ENCODE assay signal across 1 cellular context in the genomic region with DNA sequence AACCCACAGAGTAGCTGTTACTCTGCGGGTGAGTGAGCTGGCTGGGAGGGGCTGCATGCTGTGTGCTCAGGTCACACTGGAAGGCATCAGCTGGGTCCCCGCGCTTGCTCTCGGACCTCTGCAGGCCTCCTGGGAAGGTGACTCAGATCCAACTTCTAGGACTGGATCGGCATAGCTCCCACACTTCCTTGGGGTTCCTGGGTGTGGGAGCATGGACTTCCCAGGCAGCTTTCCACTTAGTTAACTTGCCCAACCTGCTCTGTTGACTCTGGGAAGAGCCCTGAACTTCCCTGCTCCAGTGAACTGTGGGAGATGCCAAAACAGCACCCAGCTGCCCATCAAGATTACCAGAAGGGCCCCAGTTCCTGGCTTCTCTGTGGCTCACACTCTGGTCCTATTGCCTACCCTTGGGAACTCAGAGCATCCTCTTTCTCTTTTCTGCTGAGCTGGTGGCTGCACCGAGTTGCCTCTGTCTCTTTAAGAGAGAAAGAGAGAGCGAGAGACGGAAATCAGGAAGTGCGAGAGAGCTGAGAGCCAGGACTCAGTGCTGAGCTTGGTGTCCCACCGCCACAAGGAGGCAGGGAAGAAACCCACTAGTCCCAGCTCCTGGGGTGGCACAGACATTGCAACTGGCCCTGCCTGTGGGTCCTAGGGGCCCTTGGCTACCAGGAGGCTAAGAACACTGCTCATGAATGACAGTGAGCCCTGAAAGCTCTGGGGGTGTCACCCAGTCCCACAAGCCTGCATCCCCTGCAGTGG.
A peak's percentile ranks its signal among the peaks of the same experiment; 100 is the strongest.
TF ChIP-seq lines count a peak whose summit lies in the region.

A gene (plus strand): TSS at position 544 of the 759 bp plus-strand sequence. CDS start 2,752 bp downstream, outside the sequence.

TF ChIP-seq in HEK293, 187 proteins besides CTCF, POLR2A, EP300 and RAD21 (continued from another document):
- TF ChIP-seq, protein P1, sequence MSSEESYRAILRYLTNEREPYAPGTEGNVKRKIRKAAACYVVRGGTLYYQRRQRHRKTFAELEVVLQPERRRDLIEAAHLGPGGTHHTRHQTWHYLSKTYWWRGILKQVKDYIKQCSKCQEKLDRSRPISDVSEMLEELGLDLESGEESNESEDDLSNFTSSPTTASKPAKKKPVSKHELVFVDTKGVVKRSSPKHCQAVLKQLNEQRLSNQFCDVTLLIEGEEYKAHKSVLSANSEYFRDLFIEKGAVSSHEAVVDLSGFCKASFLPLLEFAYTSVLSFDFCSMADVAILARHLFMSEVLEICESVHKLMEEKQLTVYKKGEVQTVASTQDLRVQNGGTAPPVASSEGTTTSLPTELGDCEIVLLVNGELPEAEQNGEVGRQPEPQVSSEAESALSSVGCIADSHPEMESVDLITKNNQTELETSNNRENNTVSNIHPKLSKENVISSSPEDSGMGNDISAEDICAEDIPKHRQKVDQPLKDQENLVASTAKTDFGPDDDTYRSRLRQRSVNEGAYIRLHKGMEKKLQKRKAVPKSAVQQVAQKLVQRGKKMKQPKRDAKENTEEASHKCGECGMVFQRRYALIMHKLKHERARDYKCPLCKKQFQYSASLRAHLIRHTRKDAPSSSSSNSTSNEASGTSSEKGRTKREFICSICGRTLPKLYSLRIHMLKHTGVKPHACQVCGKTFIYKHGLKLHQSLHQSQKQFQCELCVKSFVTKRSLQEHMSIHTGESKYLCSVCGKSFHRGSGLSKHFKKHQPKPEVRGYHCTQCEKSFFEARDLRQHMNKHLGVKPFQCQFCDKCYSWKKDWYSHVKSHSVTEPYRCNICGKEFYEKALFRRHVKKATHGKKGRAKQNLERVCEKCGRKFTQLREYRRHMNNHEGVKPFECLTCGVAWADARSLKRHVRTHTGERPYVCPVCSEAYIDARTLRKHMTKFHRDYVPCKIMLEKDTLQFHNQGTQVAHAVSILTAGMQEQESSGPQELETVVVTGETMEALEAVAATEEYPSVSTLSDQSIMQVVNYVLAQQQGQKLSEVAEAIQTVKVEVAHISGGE (tag by site-specific recombination; conservative IDR thresholded peaks at IDR 0.05; ENCODE audit: low read depth) = no peak
- TF ChIP-seq GFI1B (tag by site-specific recombination; IDR thresholded peaks at IDR 0.05) = no peak
- TF ChIP-seq ZNF624 (tag by site-specific recombination; IDR thresholded peaks at IDR 0.05) = no peak
- no peak for TF ChIP-seq ZNF664 (tag by site-specific recombination; IDR thresholded peaks at IDR 0.05)
- TF ChIP-seq, protein P2, sequence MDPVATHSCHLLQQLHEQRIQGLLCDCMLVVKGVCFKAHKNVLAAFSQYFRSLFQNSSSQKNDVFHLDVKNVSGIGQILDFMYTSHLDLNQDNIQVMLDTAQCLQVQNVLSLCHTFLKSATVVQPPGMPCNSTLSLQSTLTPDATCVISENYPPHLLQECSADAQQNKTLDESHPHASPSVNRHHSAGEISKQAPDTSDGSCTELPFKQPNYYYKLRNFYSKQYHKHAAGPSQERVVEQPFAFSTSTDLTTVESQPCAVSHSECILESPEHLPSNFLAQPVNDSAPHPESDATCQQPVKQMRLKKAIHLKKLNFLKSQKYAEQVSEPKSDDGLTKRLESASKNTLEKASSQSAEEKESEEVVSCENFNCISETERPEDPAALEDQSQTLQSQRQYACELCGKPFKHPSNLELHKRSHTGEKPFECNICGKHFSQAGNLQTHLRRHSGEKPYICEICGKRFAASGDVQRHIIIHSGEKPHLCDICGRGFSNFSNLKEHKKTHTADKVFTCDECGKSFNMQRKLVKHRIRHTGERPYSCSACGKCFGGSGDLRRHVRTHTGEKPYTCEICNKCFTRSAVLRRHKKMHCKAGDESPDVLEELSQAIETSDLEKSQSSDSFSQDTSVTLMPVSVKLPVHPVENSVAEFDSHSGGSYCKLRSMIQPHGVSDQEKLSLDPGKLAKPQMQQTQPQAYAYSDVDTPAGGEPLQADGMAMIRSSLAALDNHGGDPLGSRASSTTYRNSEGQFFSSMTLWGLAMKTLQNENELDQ (tag by site-specific recombination; IDR thresholded peaks at IDR 0.05; ENCODE audit: low read depth) = no peak
- no peak for TF ChIP-seq ZBTB8A (tag by site-specific recombination; IDR thresholded peaks at IDR 0.05)
- no peak for TF ChIP-seq ZNF433 (tag by site-specific recombination; IDR thresholded peaks at IDR 0.05; ENCODE audit: low read depth)
- TF ChIP-seq ZNF768 (tag by site-specific recombination; IDR thresholded peaks at IDR 0.05) = no peak
- TF ChIP-seq, protein P3, sequence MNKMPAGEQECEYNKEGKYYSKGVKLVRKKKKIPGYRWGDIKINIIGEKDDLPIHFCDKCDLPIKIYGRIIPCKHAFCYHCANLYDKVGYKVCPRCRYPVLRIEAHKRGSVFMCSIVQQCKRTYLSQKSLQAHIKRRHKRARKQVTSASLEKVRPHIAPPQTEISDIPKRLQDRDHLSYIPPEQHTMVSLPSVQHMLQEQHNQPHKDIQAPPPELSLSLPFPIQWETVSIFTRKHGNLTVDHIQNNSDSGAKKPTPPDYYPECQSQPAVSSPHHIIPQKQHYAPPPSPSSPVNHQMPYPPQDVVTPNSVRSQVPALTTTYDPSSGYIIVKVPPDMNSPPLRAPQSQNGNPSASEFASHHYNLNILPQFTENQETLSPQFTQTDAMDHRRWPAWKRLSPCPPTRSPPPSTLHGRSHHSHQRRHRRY (tag by site-specific recombination; IDR thresholded peaks at IDR 0.05) = no peak
- TF ChIP-seq ZNF777 (tag by site-specific recombination; IDR thresholded peaks at IDR 0.05; ENCODE audit: borderline replicate concordance) = no peak
- TF ChIP-seq ZNF174 (tag by site-specific recombination; IDR thresholded peaks at IDR 0.05) = no peak
- TF ChIP-seq ZNF585B (tag by site-specific recombination; IDR thresholded peaks at IDR 0.05) = no peak
- TF ChIP-seq GLIS1 (tag by site-specific recombination; IDR thresholded peaks at IDR 0.05) = peak; percentile 38; the same call in 1 of the 2 replicates
